21 cellular contexts compared by ENCODE assay signal in genomic region chr22:47055461-47055860, GRCh38.
"Had no signal": no experiment of that assay in that cellular context is flagged by ENCODE, and none has a peak within 500 bp of the region (broad histone marks: within the 10 kb centered on the region; RNA-seq: fewer than 3 reads in every experiment).

No MANE protein-coding gene starts in this region.

- H3K27me3 Mint-ChIP-seq: activated CD4-positive, alpha-beta T cell treated with anti-CD3 and anti-CD28 coated beads, Interleukin-2, amount 10 ng/mL, durations not matched to agents 7 days and 5 days; natural killer cell treated with Interleukin-12 subunit alpha and Interleukin-12 subunit beta and Interleukin-15 and Interleukin-18, amount 100 ng/mL, for 72 hours; T-helper 17 cell had no signal

- H2AFZ ChIP-seq: parathyroid adenoma had no signal

- H3K79me2 ChIP-seq: parathyroid adenoma had no signal

- H3K36me3 Mint-ChIP-seq: natural killer cell treated with Interleukin-12 subunit alpha and Interleukin-12 subunit beta and Interleukin-15 and Interleukin-18, amount 100 ng/mL, for 72 hours had no signal

- H3K27me3 ChIP-seq: body of pancreas, cardiac muscle cell, foreskin keratinocyte, left lung, neutrophil, right lobe of liver, testis, vagina had no signal

- ATAC-seq: activated CD4-positive, CD25-positive, alpha-beta regulatory T cell treated with anti-CD3 and anti-CD28 coated beads, Interleukin-2, amount 50 U/mL, for 24 hours; body of pancreas; foreskin keratinocyte; left lung; natural killer cell treated with Interleukin-12 subunit alpha and Interleukin-12 subunit beta and Interleukin-15 and Interleukin-18, amount 100 ng/mL, for 72 hours; right lobe of liver; T-helper 17 cell had no signal

- H3K27ac Mint-ChIP-seq: activated CD4-positive, alpha-beta T cell treated with anti-CD3 and anti-CD28 coated beads, Interleukin-2, amount 10 ng/mL, durations not matched to agents 7 days and 5 days; natural killer cell treated with Interleukin-12 subunit alpha and Interleukin-12 subunit beta and Interleukin-15 and Interleukin-18, amount 100 ng/mL, for 72 hours had no signal

- H3K9ac ChIP-seq: parathyroid adenoma had no signal

- DNase-seq: activated CD4-positive, alpha-beta T cell treated with anti-CD3 and anti-CD28 coated beads, Interleukin-2, amount 10 ng/mL, durations not matched to agents 7 days and 5 days; activated gamma-delta T cell treated with Interleukin-2 at 50 U/mL for 16 hours; activated T-cell treated with anti-CD3 and anti-CD28 coated beads, Interleukin-2, amount 50 U/mL, for 1 hour; dermis blood vessel endothelial cell; effector CD8-positive, alpha-beta T cell; foreskin keratinocyte; small intestine; stimulated activated CD4-positive, alpha-beta T cell treated with anti-CD3 and anti-CD28 coated beads, Interleukin-15, amount 100 ng/mL, for 24 hours; stimulated activated naive CD4-positive, alpha-beta T cell; T-helper 17 cell; testis; trophoblast cell had no signal

- H3K9me3 ChIP-seq: body of pancreas, left lung, neutrophil, right lobe of liver, testis, vagina had no signal

- H3K27ac ChIP-seq: body of pancreas, cardiac muscle cell, foreskin keratinocyte, left lung, neutrophil, parathyroid adenoma, right lobe of liver, testis, vagina had no signal

- H3K9me3 Mint-ChIP-seq: activated CD4-positive, alpha-beta T cell treated with anti-CD3 and anti-CD28 coated beads, Interleukin-2, amount 10 ng/mL, durations not matched to agents 7 days and 5 days; natural killer cell treated with Interleukin-12 subunit alpha and Interleukin-12 subunit beta and Interleukin-15 and Interleukin-18, amount 100 ng/mL, for 72 hours had no signal

- H3K4me1 ChIP-seq: body of pancreas, foreskin keratinocyte, left lung, parathyroid adenoma, right lobe of liver, vagina had no signal

- H3K36me3 ChIP-seq: cardiac muscle cell, vagina had no signal

- H3K4me3 Mint-ChIP-seq: activated CD4-positive, alpha-beta T cell treated with anti-CD3 and anti-CD28 coated beads, Interleukin-2, amount 10 ng/mL, durations not matched to agents 7 days and 5 days; natural killer cell treated with Interleukin-12 subunit alpha and Interleukin-12 subunit beta and Interleukin-15 and Interleukin-18, amount 100 ng/mL, for 72 hours; T-helper 17 cell had no signal

- H3K4me3 ChIP-seq: body of pancreas, cardiac muscle cell, left lung, right lobe of liver, testis, vagina had no signal
